In the genomic region with DNA sequence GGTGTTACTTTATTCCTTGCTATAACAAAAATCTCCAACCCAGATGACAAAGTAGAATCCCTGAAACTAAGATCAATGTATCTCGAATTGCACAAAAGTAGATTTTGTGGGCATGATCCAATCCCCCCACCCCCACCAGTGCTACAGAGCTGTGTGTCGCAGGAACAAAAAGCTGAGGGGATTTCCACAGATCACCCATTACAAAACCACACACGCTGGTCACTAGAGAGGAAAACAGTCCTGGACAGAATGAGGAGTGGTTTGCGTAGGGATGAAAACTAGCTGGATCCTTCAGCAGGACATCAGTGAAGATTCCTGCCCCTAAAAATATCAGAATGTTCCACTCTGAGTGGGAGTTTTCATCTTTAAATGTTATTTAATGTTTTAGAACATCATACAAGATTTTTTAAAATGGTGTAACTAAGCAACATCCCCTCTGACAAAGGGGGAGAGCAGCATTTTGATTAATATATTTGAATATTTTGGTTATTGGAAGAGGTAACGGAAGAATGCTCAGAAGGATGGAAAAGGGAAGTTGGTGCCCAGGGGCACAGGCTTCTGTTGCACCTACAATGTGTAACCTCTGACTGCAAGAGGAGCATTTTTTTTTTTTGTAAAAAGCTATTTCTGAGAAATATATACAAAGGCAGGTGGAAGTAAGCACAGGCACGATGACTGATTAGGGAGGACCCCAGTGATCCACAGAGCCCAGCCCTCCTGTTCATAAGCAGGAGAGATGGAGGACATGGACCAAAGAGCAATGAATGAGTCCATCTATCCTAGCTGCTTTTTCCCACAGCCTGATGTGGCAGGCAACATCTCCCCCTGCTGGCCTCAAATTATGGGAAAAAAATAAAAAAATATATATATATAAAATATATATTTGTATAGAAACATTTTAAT, we compare ENCODE assay signal across 8 cellular contexts.
DNase-seq lines count a peak whose midpoint lies in the region; ATAC-seq and TF ChIP-seq lines count a peak whose summit lies in the region.

No MANE protein-coding gene starts in this region.

- H3K4me3 ChIP-seq in tibial nerve, result no peak overlapping the region

- ATAC-seq in GM18868 (IDR thresholded peaks at IDR 0.05; ENCODE audit: unreplicated experiment), result peak; percentile 84
- peak; percentile 56 for ATAC-seq in activated naive CD8-positive, alpha-beta T cell treated with anti-CD3 and anti-CD28 coated beads, Interleukin-2, amount 10 ng/mL, durations not matched to agents 7 days and 5 days (ENCODE audit: low read depth)
- no peak for ATAC-seq in HG03565 (IDR thresholded peaks at IDR 0.05; ENCODE audit: unreplicated experiment)

- no peak overlapping the region for H3K4me3 Mint-ChIP-seq in activated naive CD8-positive, alpha-beta T cell treated with anti-CD3 and anti-CD28 coated beads, Interleukin-2, amount 10 ng/mL, durations not matched to agents 7 days and 5 days

- peak in 4 of 5 experiments; percentile 20 to 43 (median 38) for TF ChIP-seq CTCF in tibial nerve (IDR thresholded peaks at IDR 0.05)

- no peaks in the 10 kb centered on the region for H3K36me3 ChIP-seq in tibial nerve

- no peak overlapping the region for H3K27ac Mint-ChIP-seq in activated naive CD8-positive, alpha-beta T cell treated with anti-CD3 and anti-CD28 coated beads, Interleukin-2, amount 10 ng/mL, durations not matched to agents 7 days and 5 days

- H3K9me3 Mint-ChIP-seq in activated naive CD8-positive, alpha-beta T cell treated with anti-CD3 and anti-CD28 coated beads, Interleukin-2, amount 10 ng/mL, durations not matched to agents 7 days and 5 days, result no peaks in the 10 kb centered on the region

- DNase-seq in Ammon's horn (ENCODE audit: low spot score), result peak; percentile 17
- DNase-seq in NCI-H226, result peak; percentile 7
- no peak for DNase-seq in activated naive CD8-positive, alpha-beta T cell treated with anti-CD3 and anti-CD28 coated beads, Interleukin-2, amount 10 ng/mL, durations not matched to agents 7 days and 5 days
- peak; percentile 54 for DNase-seq in iPS-NIHi11 (ENCODE audit: low spot score)
- peak in 1 of 2 donors; percentile 12 for DNase-seq in tibial nerve (ENCODE audit: low spot score in 2 of 2)
- no peak for DNase-seq in HK-2 (ENCODE audit: unreplicated experiment)

- no peak overlapping the region for H3K27ac ChIP-seq in tibial nerve

- POLR2A ChIA-PET in activated naive CD8-positive, alpha-beta T cell treated with anti-CD3 and anti-CD28 coated beads, Interleukin-2, amount 10 ng/mL, durations not matched to agents 7 days and 5 days (lab: Charles Lee), result interaction anchor here (0.8 to 1.0 kb wide), 2 partner anchors 165 to 174 kb away, joined by 3 read pairs; partner anchors contain the start of gene STK17B

- TF ChIP-seq POLR2A in tibial nerve (IDR thresholded peaks at IDR 0.05), result no peak

- H3K27me3 ChIP-seq in tibial nerve, result no peaks in the 10 kb centered on the region

- H3K9me3 ChIP-seq in tibial nerve, result no peaks in the 10 kb centered on the region

- peaks cover 0 to 6% (median 0%) of the 10 kb centered on the region in 4 donors for H3K4me1 ChIP-seq in tibial nerve

- H3K4me1 Mint-ChIP-seq in activated naive CD8-positive, alpha-beta T cell treated with anti-CD3 and anti-CD28 coated beads, Interleukin-2, amount 10 ng/mL, durations not matched to agents 7 days and 5 days, result peaks cover 7% of the 10 kb centered on the region

- H3K27me3 Mint-ChIP-seq in activated naive CD8-positive, alpha-beta T cell treated with anti-CD3 and anti-CD28 coated beads, Interleukin-2, amount 10 ng/mL, durations not matched to agents 7 days and 5 days, result peaks cover 7% of the 10 kb centered on the region

- TF ChIP-seq EP300 in tibial nerve (IDR thresholded peaks at IDR 0.05), result no peak

- no peaks in the 10 kb centered on the region for H3K36me3 Mint-ChIP-seq in activated naive CD8-positive, alpha-beta T cell treated with anti-CD3 and anti-CD28 coated beads, Interleukin-2, amount 10 ng/mL, durations not matched to agents 7 days and 5 days

- WGBS in tibial nerve, 2 donors, result 53 to 58% methylated on average over 6 of the region's 6 CpGs

Comparison
In these comparisons a context has a peak if more than half of its experiments do, and no peak if none do; other contexts are left out.
1. DNase-seq: peak in Ammon's horn (single experiment), NCI-H226 (single experiment) and iPS-NIHi11 (single experiment); none in activated naive CD8-positive, alpha-beta T cell treated with anti-CD3 and anti-CD28 coated beads, Interleukin-2, amount 10 ng/mL, durations not matched to agents 7 days and 5 days (single experiment) and HK-2 (single experiment).